2 cellular contexts compared by ENCODE assay signal in the genomic region with DNA sequence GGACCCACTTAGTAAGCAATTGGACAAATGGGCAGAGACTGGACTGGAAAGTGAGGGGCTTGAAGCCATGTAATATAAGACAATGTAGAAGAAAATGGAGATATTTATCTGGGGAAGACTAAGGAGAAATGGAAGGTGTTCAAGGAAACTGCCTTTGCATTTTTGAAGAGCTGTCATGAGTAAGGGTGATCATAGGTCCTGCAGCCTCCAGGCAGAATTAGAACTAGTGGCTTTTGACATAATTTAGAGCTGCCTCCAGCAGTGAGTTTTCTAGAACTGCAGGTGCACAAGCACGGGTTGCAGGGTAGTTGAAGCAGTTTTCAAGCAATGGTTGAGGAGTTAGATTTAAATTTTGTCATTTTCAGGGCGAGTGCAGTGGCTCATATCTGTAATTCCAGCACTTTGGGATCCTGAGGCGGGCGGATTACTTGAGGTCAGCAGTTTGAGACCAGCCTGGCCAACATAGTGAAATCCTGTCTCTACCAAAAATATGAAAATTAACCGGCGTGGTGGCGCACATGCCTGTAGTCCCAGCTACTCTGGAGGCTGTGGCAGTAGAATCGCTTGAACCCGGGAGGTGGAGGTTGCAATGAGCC.
TF ChIP-seq lines count a peak whose summit lies in the region.

No MANE protein-coding gene starts in this region.

TF ChIP-seq in HepG2, 621 proteins besides CTCF, POLR2A, EP300 and RAD21:
- TF ChIP-seq SOX13 (IDR thresholded peaks at IDR 0.05) = no peak
- TF ChIP-seq SOX13 (CRISPR knock-in tag; conservative IDR thresholded peaks at IDR 0.05 in 1 of 2, IDR thresholded peaks at IDR 0.05 in 1 of 2) = no peak
- TF ChIP-seq ZNF577 (CRISPR knock-in tag; IDR thresholded peaks at IDR 0.05; ENCODE audit: borderline replicate concordance, low read depth) = no peak

TF ChIP-seq in K562, 482 proteins besides CTCF, POLR2A, EP300 and RAD21 (continues in another document):
- TF ChIP-seq, protein P1, sequence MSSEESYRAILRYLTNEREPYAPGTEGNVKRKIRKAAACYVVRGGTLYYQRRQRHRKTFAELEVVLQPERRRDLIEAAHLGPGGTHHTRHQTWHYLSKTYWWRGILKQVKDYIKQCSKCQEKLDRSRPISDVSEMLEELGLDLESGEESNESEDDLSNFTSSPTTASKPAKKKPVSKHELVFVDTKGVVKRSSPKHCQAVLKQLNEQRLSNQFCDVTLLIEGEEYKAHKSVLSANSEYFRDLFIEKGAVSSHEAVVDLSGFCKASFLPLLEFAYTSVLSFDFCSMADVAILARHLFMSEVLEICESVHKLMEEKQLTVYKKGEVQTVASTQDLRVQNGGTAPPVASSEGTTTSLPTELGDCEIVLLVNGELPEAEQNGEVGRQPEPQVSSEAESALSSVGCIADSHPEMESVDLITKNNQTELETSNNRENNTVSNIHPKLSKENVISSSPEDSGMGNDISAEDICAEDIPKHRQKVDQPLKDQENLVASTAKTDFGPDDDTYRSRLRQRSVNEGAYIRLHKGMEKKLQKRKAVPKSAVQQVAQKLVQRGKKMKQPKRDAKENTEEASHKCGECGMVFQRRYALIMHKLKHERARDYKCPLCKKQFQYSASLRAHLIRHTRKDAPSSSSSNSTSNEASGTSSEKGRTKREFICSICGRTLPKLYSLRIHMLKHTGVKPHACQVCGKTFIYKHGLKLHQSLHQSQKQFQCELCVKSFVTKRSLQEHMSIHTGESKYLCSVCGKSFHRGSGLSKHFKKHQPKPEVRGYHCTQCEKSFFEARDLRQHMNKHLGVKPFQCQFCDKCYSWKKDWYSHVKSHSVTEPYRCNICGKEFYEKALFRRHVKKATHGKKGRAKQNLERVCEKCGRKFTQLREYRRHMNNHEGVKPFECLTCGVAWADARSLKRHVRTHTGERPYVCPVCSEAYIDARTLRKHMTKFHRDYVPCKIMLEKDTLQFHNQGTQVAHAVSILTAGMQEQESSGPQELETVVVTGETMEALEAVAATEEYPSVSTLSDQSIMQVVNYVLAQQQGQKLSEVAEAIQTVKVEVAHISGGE (CRISPR knock-in tag; IDR thresholded peaks at IDR 0.05) = no peak
- TF ChIP-seq ZC3H11A (IDR thresholded peaks at IDR 0.05; ENCODE audit: low read depth, low read length) (no peak), CBX5 (IDR thresholded peaks at IDR 0.05; ENCODE audit: borderline replicate concordance, low read depth) (peak; percentile 34; the same call in 1 of the 2 replicates), WHSC1 (IDR thresholded peaks at IDR 0.05; ENCODE audit: low read length) (no peak), E2F3 (CRISPR knock-in tag; IDR thresholded peaks at IDR 0.05) (no peak), HNRNPUL1 (IDR thresholded peaks at IDR 0.05; ENCODE audit: low read length) (no peak), C11orf30 (IDR thresholded peaks at IDR 0.05; ENCODE audit: low read depth) (peak; percentile 54; the same call in 1 of the 2 replicates), ELF4 (CRISPR knock-in tag; IDR thresholded peaks at IDR 0.05) (no peak), KDM4B (IDR thresholded peaks at IDR 0.05; ENCODE audit: borderline replicate concordance in 2 of 2, low read depth in 1 of 2) (no peak), ARID2 (IDR thresholded peaks at IDR 0.05) (no peak), KLF1 (tag; IDR thresholded peaks at IDR 0.05) (no peak), NCOA1 (IDR thresholded peaks at IDR 0.05; ENCODE audit: low read depth) (no peak), THRAP3 (IDR thresholded peaks at IDR 0.05; ENCODE audit: borderline replicate concordance) (no peak), CSDE1 (IDR thresholded peaks at IDR 0.05) (no peak), ZFPM2 (CRISPR knock-in tag; IDR thresholded peaks at IDR 0.05) (no peak)
- TF ChIP-seq, protein P2, sequence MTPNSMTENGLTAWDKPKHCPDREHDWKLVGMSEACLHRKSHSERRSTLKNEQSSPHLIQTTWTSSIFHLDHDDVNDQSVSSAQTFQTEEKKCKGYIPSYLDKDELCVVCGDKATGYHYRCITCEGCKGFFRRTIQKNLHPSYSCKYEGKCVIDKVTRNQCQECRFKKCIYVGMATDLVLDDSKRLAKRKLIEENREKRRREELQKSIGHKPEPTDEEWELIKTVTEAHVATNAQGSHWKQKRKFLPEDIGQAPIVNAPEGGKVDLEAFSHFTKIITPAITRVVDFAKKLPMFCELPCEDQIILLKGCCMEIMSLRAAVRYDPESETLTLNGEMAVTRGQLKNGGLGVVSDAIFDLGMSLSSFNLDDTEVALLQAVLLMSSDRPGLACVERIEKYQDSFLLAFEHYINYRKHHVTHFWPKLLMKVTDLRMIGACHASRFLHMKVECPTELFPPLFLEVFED (CRISPR knock-in tag; conservative IDR thresholded peaks at IDR 0.05) = no peak
- TF ChIP-seq, protein P3, sequence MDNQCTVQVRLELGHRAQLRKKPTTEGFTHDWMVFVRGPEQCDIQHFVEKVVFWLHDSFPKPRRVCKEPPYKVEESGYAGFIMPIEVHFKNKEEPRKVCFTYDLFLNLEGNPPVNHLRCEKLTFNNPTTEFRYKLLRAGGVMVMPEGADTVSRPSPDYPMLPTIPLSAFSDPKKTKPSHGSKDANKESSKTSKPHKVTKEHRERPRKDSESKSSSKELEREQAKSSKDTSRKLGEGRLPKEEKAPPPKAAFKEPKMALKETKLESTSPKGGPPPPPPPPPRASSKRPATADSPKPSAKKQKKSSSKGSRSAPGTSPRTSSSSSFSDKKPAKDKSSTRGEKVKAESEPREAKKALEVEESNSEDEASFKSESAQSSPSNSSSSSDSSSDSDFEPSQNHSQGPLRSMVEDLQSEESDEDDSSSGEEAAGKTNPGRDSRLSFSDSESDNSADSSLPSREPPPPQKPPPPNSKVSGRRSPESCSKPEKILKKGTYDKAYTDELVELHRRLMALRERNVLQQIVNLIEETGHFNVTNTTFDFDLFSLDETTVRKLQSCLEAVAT (IDR thresholded peaks at IDR 0.05) = no peak
- TF ChIP-seq, protein P4, sequence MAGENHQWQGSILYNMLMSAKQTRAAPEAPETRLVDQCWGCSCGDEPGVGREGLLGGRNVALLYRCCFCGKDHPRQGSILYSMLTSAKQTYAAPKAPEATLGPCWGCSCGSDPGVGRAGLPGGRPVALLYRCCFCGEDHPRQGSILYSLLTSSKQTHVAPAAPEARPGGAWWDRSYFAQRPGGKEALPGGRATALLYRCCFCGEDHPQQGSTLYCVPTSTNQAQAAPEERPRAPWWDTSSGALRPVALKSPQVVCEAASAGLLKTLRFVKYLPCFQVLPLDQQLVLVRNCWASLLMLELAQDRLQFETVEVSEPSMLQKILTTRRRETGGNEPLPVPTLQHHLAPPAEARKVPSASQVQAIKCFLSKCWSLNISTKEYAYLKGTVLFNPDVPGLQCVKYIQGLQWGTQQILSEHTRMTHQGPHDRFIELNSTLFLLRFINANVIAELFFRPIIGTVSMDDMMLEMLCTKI (IDR thresholded peaks at IDR 0.05; ENCODE audit: partially characterized antibody) = no peak
- TF ChIP-seq, protein P5, sequence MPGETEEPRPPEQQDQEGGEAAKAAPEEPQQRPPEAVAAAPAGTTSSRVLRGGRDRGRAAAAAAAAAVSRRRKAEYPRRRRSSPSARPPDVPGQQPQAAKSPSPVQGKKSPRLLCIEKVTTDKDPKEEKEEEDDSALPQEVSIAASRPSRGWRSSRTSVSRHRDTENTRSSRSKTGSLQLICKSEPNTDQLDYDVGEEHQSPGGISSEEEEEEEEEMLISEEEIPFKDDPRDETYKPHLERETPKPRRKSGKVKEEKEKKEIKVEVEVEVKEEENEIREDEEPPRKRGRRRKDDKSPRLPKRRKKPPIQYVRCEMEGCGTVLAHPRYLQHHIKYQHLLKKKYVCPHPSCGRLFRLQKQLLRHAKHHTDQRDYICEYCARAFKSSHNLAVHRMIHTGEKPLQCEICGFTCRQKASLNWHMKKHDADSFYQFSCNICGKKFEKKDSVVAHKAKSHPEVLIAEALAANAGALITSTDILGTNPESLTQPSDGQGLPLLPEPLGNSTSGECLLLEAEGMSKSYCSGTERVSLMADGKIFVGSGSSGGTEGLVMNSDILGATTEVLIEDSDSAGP (CRISPR knock-in tag; IDR thresholded peaks at IDR 0.05) = no peak
- TF ChIP-seq, protein P6, sequence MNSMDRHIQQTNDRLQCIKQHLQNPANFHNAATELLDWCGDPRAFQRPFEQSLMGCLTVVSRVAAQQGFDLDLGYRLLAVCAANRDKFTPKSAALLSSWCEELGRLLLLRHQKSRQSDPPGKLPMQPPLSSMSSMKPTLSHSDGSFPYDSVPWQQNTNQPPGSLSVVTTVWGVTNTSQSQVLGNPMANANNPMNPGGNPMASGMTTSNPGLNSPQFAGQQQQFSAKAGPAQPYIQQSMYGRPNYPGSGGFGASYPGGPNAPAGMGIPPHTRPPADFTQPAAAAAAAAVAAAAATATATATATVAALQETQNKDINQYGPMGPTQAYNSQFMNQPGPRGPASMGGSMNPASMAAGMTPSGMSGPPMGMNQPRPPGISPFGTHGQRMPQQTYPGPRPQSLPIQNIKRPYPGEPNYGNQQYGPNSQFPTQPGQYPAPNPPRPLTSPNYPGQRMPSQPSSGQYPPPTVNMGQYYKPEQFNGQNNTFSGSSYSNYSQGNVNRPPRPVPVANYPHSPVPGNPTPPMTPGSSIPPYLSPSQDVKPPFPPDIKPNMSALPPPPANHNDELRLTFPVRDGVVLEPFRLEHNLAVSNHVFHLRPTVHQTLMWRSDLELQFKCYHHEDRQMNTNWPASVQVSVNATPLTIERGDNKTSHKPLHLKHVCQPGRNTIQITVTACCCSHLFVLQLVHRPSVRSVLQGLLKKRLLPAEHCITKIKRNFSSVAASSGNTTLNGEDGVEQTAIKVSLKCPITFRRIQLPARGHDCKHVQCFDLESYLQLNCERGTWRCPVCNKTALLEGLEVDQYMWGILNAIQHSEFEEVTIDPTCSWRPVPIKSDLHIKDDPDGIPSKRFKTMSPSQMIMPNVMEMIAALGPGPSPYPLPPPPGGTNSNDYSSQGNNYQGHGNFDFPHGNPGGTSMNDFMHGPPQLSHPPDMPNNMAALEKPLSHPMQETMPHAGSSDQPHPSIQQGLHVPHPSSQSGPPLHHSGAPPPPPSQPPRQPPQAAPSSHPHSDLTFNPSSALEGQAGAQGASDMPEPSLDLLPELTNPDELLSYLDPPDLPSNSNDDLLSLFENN (IDR thresholded peaks at IDR 0.05; ENCODE audit: low read depth in 2 of 2, low read length in 2 of 2) = no peak
- TF ChIP-seq, protein P7, sequence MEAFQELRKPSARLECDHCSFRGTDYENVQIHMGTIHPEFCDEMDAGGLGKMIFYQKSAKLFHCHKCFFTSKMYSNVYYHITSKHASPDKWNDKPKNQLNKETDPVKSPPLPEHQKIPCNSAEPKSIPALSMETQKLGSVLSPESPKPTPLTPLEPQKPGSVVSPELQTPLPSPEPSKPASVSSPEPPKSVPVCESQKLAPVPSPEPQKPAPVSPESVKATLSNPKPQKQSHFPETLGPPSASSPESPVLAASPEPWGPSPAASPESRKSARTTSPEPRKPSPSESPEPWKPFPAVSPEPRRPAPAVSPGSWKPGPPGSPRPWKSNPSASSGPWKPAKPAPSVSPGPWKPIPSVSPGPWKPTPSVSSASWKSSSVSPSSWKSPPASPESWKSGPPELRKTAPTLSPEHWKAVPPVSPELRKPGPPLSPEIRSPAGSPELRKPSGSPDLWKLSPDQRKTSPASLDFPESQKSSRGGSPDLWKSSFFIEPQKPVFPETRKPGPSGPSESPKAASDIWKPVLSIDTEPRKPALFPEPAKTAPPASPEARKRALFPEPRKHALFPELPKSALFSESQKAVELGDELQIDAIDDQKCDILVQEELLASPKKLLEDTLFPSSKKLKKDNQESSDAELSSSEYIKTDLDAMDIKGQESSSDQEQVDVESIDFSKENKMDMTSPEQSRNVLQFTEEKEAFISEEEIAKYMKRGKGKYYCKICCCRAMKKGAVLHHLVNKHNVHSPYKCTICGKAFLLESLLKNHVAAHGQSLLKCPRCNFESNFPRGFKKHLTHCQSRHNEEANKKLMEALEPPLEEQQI (IDR thresholded peaks at IDR 0.05) = no peak
- TF ChIP-seq, protein P8, sequence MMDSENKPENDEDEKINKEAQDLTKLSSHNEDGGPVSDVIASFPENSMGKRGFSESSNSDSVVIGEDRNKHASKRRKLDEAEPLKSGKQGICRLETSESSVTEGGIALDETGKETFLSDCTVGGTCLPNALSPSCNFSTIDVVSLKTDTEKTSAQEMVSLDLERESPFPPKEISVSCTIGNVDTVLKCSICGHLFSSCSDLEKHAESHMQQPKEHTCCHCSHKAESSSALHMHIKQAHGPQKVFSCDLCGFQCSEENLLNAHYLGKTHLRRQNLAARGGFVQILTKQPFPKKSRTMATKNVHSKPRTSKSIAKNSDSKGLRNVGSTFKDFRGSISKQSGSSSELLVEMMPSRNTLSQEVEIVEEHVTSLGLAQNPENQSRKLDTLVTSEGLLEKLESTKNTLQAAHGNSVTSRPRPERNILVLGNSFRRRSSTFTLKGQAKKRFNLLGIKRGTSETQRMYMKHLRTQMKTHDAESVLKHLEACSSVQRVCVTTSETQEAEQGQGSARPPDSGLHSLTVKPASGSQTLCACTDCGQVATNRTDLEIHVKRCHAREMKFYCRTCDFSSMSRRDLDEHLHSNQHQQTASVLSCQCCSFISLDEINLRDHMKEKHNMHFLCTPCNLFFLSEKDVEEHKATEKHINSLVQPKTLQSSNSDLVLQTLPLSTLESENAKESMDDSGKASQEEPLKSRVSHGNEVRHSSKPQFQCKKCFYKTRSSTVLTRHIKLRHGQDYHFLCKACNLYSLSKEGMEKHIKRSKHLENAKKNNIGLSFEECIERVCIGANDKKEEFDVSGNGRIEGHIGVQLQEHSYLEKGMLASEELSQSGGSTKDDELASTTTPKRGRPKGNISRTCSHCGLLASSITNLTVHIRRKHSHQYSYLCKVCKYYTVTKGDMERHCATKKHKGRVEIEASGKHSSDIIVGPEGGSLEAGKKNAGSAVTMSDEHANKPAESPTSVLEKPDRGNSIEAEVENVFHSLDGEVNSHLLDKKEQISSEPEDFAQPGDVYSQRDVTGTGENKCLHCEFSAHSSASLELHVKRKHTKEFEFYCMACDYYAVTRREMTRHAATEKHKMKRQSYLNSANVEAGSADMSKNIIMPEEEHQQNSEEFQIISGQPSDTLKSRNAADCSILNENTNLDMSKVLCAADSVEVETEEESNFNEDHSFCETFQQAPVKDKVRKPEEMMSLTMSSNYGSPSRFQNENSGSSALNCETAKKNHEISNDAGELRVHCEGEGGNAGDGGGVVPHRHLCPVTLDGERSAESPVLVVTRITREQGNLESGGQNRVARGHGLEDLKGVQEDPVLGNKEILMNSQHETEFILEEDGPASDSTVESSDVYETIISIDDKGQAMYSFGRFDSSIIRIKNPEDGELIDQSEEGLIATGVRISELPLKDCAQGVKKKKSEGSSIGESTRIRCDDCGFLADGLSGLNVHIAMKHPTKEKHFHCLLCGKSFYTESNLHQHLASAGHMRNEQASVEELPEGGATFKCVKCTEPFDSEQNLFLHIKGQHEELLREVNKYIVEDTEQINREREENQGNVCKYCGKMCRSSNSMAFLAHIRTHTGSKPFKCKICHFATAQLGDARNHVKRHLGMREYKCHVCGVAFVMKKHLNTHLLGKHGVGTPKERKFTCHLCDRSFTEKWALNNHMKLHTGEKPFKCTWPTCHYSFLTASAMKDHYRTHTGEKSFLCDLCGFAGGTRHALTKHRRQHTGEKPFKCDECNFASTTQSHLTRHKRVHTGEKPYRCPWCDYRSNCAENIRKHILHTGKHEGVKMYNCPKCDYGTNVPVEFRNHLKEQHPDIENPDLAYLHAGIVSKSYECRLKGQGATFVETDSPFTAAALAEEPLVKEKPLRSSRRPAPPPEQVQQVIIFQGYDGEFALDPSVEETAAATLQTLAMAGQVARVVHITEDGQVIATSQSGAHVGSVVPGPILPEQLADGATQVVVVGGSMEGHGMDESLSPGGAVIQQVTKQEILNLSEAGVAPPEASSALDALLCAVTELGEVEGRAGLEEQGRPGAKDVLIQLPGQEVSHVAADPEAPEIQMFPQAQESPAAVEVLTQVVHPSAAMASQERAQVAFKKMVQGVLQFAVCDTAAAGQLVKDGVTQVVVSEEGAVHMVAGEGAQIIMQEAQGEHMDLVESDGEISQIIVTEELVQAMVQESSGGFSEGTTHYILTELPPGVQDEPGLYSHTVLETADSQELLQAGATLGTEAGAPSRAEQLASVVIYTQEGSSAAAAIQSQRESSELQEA (IDR thresholded peaks at IDR 0.05; ENCODE audit: low read depth) = no peak
